ENCODE assay signal across 2 cellular contexts in the genomic region with DNA sequence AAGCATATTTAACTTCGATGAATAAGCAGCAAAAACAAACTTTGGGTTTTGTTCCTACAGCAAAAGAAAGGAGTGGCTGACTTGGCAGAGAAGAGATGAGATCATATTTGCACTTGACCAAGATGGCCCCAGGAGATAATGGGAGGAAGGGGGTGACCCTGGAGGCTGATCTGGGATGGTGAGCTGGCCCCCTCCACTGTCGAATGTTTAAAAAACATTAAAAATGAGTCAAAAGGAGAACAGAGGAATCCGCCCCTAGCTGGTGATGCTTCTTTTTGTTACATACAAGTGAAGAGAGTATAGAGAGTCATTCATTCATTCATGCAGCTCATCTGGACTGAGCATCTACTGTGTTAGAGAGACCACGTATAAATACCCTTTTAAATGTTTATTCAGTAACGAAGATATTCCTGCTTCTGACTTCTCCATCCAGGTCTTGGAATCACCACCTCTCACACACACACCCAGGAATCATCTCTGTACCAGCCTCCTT.
TF ChIP-seq lines count a peak whose summit lies in the region.

No MANE protein-coding gene starts in this region.

TF ChIP-seq in IMR-90, 13 proteins besides CTCF, POLR2A, EP300 and RAD21:
- TF ChIP-seq FOS (IDR thresholded peaks at IDR 0.05; ENCODE audit: low read depth, low read length) (no peak), BHLHE40 (IDR thresholded peaks at IDR 0.05; ENCODE audit: low read depth, low read length) (no peak), NFE2L2 (IDR thresholded peaks at IDR 0.05; ENCODE audit: low read depth, low read length) (no peak), SMC3 (IDR thresholded peaks at IDR 0.05; ENCODE audit: low read depth, low read length) (no peak), RFX5 (IDR thresholded peaks at IDR 0.05; ENCODE audit: low read depth, low read length) (no peak), CHD1 (IDR thresholded peaks at IDR 0.05; ENCODE audit: low read depth, low read length) (no peak), MXI1 (IDR thresholded peaks at IDR 0.05; ENCODE audit: borderline replicate concordance, low read depth, low read length) (no peak), CEBPB (IDR thresholded peaks at IDR 0.05; ENCODE audit: low read depth, low read length) (no peak), MAZ (IDR thresholded peaks at IDR 0.05; ENCODE audit: borderline replicate concordance, low read depth, low read length) (no peak), RCOR1 (IDR thresholded peaks at IDR 0.05; ENCODE audit: insufficient replicate concordance, low read length) (no peak), MAFK (IDR thresholded peaks at IDR 0.05; ENCODE audit: low read depth, low read length) (no peak)
- TF ChIP-seq, protein P1, sequence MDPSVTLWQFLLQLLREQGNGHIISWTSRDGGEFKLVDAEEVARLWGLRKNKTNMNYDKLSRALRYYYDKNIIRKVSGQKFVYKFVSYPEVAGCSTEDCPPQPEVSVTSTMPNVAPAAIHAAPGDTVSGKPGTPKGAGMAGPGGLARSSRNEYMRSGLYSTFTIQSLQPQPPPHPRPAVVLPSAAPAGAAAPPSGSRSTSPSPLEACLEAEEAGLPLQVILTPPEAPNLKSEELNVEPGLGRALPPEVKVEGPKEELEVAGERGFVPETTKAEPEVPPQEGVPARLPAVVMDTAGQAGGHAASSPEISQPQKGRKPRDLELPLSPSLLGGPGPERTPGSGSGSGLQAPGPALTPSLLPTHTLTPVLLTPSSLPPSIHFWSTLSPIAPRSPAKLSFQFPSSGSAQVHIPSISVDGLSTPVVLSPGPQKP (IDR thresholded peaks at IDR 0.05; ENCODE audit: borderline replicate concordance, low read depth, low read length): no peak
- TF ChIP-seq, protein P2, sequence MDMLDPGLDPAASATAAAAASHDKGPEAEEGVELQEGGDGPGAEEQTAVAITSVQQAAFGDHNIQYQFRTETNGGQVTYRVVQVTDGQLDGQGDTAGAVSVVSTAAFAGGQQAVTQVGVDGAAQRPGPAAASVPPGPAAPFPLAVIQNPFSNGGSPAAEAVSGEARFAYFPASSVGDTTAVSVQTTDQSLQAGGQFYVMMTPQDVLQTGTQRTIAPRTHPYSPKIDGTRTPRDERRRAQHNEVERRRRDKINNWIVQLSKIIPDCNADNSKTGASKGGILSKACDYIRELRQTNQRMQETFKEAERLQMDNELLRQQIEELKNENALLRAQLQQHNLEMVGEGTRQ (IDR thresholded peaks at IDR 0.05; ENCODE audit: low read depth, low read length): no peak

TF ChIP-seq in K562, 482 proteins besides CTCF, POLR2A, EP300 and RAD21:
- TF ChIP-seq NR3C1 (CRISPR knock-in tag; IDR thresholded peaks at IDR 0.05) (no peak), HNRNPH1 (optimal IDR thresholded peaks at IDR 0.05; ENCODE audit: low read depth, low read length) (no peak), MCM2 (IDR thresholded peaks at IDR 0.05; ENCODE audit: low read depth) (no peak), CHD1 (IDR thresholded peaks at IDR 0.05; ENCODE audit: low read length) (no peak), JUND (IDR thresholded peaks at IDR 0.05; ENCODE audit: borderline replicate concordance, low read depth, low read length) (peak; percentile 45; the same call in 1 of the 2 replicates), JUND (tag; IDR thresholded peaks at IDR 0.05; ENCODE audit: borderline replicate concordance, low read depth, low read length) (peak; percentile 57; the same call in 1 of the 3 replicates), ZNF445 (CRISPR knock-in tag; IDR thresholded peaks at IDR 0.05; ENCODE audit: low read depth) (no peak), ZNF24 (IDR thresholded peaks at IDR 0.05) (peak; percentile 56; the same call in 1 of the 2 replicates), ATF7 (IDR thresholded peaks at IDR 0.05) (0 out of 2 replicates have a peak, but pooled peaks have one; percentile 50)
- TF ChIP-seq, protein P3, sequence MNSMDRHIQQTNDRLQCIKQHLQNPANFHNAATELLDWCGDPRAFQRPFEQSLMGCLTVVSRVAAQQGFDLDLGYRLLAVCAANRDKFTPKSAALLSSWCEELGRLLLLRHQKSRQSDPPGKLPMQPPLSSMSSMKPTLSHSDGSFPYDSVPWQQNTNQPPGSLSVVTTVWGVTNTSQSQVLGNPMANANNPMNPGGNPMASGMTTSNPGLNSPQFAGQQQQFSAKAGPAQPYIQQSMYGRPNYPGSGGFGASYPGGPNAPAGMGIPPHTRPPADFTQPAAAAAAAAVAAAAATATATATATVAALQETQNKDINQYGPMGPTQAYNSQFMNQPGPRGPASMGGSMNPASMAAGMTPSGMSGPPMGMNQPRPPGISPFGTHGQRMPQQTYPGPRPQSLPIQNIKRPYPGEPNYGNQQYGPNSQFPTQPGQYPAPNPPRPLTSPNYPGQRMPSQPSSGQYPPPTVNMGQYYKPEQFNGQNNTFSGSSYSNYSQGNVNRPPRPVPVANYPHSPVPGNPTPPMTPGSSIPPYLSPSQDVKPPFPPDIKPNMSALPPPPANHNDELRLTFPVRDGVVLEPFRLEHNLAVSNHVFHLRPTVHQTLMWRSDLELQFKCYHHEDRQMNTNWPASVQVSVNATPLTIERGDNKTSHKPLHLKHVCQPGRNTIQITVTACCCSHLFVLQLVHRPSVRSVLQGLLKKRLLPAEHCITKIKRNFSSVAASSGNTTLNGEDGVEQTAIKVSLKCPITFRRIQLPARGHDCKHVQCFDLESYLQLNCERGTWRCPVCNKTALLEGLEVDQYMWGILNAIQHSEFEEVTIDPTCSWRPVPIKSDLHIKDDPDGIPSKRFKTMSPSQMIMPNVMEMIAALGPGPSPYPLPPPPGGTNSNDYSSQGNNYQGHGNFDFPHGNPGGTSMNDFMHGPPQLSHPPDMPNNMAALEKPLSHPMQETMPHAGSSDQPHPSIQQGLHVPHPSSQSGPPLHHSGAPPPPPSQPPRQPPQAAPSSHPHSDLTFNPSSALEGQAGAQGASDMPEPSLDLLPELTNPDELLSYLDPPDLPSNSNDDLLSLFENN (IDR thresholded peaks at IDR 0.05; ENCODE audit: low read depth in 2 of 2, low read length in 2 of 2): no peak
- TF ChIP-seq, protein P4, sequence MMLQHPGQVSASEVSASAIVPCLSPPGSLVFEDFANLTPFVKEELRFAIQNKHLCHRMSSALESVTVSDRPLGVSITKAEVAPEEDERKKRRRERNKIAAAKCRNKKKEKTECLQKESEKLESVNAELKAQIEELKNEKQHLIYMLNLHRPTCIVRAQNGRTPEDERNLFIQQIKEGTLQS (IDR thresholded peaks at IDR 0.05): peak; percentile 70
- TF ChIP-seq, protein P4 (CRISPR knock-in tag; conservative IDR thresholded peaks at IDR 0.05): no peak
